ENCODE assay signal across 8 cellular contexts in genomic region chr19:43465468-43466120, GRCh38. TPM values are rescaled to one million over a fixed set of nuclear protein-coding genes. Genes with fewer than 3 reads are reported as not detected.
DNase-seq lines count a peak whose midpoint lies in the region; ATAC-seq and TF ChIP-seq lines count a peak whose summit lies in the region.

Gene LYPD3, minus strand, starts transcription at chr19:43465608. Its CDS starts 37 bp downstream, at chr19:43465571.

- TF ChIP-seq CTCF in breast epithelium (IDR thresholded peaks at IDR 0.05), result no peak
- TF ChIP-seq CTCF in lower lobe of right lung (IDR thresholded peaks at IDR 0.05), result no peak

- ATAC-seq in lower lobe of right lung, result no peak
- no peak for ATAC-seq in HG03095 (IDR thresholded peaks at IDR 0.05; ENCODE audit: unreplicated experiment)

- intact Hi-C loops in breast epithelium (cut with DNase I; ENCODE audit: low total_unique reads), result no loop called here
- intact Hi-C loops in lower lobe of right lung (cut with DNase I), result no loop called here

- H3K36me3 ChIP-seq in breast epithelium (no peaks in the 10 kb centered on the region), lower lobe of right lung (no peaks in the 10 kb centered on the region)

- no peaks in the 10 kb centered on the region for H3K9me3 ChIP-seq in breast epithelium
- no peaks in the 10 kb centered on the region for H3K9me3 ChIP-seq in lower lobe of right lung

- H3K27me3 ChIP-seq in breast epithelium, result no peaks in the 10 kb centered on the region
- no peaks in the 10 kb centered on the region for H3K27me3 ChIP-seq in lower lobe of right lung (ENCODE audit: low read depth)

- H3K4me3 ChIP-seq in breast epithelium (peak within 1 kb of the TSS; percentile 49 to 84 (median 71)), lower lobe of right lung (peak within 1 kb of the TSS; percentile 74)

- no peak for TF ChIP-seq POLR2A in breast epithelium (IDR thresholded peaks at IDR 0.05)

- H3K27ac ChIP-seq in breast epithelium, result peak within 1 kb of the TSS; percentile 94 to 95
- peak within 1 kb of the TSS; percentile 83 for H3K27ac ChIP-seq in lower lobe of right lung

- peak; percentile 14 for DNase-seq in stimulated activated CD4-positive, alpha-beta T cell treated with anti-CD3 and anti-CD28 coated beads, Interleukin-1b, Interleukin-23, amount 100 ng/mL, for 48 hours
- DNase-seq in stimulated activated CD4-positive, alpha-beta T cell treated with anti-CD3 and anti-CD28 coated beads, Interleukin-12 subunit alpha, Interleukin-12 subunit beta, amount 100 ng/mL, for 4 hours, result no peak
- DNase-seq in breast epithelium (ENCODE audit: low spot score in 2 of 2) (peak; percentile 89 to 95), lower lobe of right lung (no peak), cerebellar nuclear complex (lab: John Stamatoyannopoulos, UW) (no peak), NOMO-1 treated with dmso at 0.1 percent for 144 hours (lab: John Stamatoyannopoulos, UW; ENCODE audit: unreplicated experiment) (no peak)
- no peak for DNase-seq in activated effector memory CD4-positive, alpha-beta T cell treated with Interleukin-2 at 50 U/mL for 16 hours

- peaks cover 0 to 4% of the 10 kb centered on the region in 2 donors for H3K4me1 ChIP-seq in breast epithelium
- peaks cover 14% of the 10 kb centered on the region for H3K4me1 ChIP-seq in lower lobe of right lung

RNA-seq across cellular contexts. Expression of gene LYPD3, which starts in this region (rescaled TPM):
- total RNA-seq in breast epithelium (10 to 100 TPM in 1 of 3 donors, 1 to 10 TPM in 1, not detected in 1; 5.2 to 17.6 TPM), lower lobe of right lung (0.74 TPM)

Comparison
In these comparisons a context has a peak if more than half of its experiments do, and no peak if none do; other contexts are left out.
1. DNase-seq: peak in stimulated activated CD4-positive, alpha-beta T cell treated with anti-CD3 and anti-CD28 coated beads, Interleukin-1b, Interleukin-23, amount 100 ng/mL, for 48 hours (single experiment) and breast epithelium (2 of 2); none in stimulated activated CD4-positive, alpha-beta T cell treated with anti-CD3 and anti-CD28 coated beads, Interleukin-12 subunit alpha, Interleukin-12 subunit beta, amount 100 ng/mL, for 4 hours (single experiment), lower lobe of right lung (single experiment), activated effector memory CD4-positive, alpha-beta T cell treated with Interleukin-2 at 50 U/mL for 16 hours (single experiment), cerebellar nuclear complex (0 of 2) and NOMO-1 treated with dmso at 0.1 percent for 144 hours (single experiment).